9 cellular contexts compared by ENCODE assay signal in the genomic region with DNA sequence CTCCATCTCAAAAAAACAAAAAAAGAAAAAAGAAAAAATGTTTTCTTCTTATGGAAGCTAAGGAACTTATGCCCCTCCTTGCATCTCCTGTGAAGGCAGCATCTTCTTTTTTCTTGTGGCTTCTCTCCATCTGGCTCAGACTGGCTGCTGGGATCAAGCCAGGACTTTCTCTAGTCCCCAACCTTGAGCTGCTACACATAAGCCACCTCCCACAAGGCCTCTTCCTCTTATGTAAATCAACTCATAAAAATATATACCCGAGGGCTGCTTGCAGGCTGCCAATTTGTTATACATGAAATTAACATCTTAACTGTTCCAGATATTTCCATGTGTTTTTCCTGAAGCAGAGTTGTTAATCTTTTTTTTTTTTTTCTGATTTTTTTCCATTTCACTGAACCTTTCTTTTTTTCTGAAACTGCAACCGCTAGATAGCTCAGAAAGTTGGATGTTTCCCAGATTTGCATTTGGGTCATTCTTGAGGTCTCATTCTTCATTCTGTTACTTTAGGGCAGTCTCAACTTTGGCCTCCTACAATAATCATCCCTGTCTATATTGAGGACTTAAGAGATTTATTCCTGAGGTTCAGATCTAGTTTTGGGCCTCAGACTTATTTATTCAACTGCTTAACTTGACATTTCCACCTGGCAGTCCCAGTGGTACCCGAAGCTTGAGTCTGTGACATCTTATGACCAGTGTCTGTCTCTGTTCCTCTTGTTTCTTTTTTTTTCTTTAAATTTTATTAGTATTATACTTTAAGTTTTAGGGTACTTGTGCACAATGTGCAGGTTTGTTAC. TPM values are rescaled to one million over a fixed set of nuclear protein-coding genes. Genes with fewer than 3 reads are reported as not detected.
DNase-seq lines count a peak whose midpoint lies in the region; ATAC-seq, FAIRE-seq and TF ChIP-seq lines count a peak whose summit lies in the region.
"Had no signal": no experiment of that assay in that cellular context is flagged by ENCODE, and none has a peak within 500 bp of the region (broad histone marks: within the 10 kb centered on the region; RNA-seq: fewer than 3 reads in every experiment).

No MANE protein-coding gene starts in this region.

- CTCF ChIA-PET in endothelial cell of umbilical vein (lab: Charles Lee) = no interaction called here

- DNase-seq in ELR (ENCODE audit: low read depth) = peak; percentile 24
- DNase-seq in Karpas-422 = peak; percentile 71
- peak; percentile 45 for DNase-seq in endothelial cell of umbilical vein (ENCODE audit: low read depth, low spot score)
- peak; percentile 92 for DNase-seq in testis
- no peak for DNase-seq in SHP77 (lab: John Stamatoyannopoulos, UW)
- no peak for DNase-seq in NCI-H1092 treated with DMSO at 0.1 percent for 48 hours (lab: John Stamatoyannopoulos, UW)
- no peak for DNase-seq in urothelium cell line (ENCODE audit: low spot score)

- TF ChIP-seq POLR2A in endothelial cell of umbilical vein (IDR thresholded peaks at IDR 0.05; ENCODE audit: low read depth, low read length) (no peak), testis (IDR thresholded peaks at IDR 0.05) (no peak)

- no peaks in the 10 kb centered on the region for H3K9me1 ChIP-seq in endothelial cell of umbilical vein (replicated peaks; ENCODE audit: control insufficient read depth, extremely low read depth, insufficient read depth, low read length)

- WGBS in testis, 2 donors = 27 to 47% methylated on average over 3 of the region's 3 CpGs

- no peak overlapping the region for H2AFZ ChIP-seq in Karpas-422 (ENCODE audit: low read length)
- H2AFZ ChIP-seq in endothelial cell of umbilical vein (ENCODE audit: low read depth, low read length) = no peak overlapping the region

- H3K9ac ChIP-seq in Karpas-422 (ENCODE audit: low read length) (peak overlapping the region; percentile 61), endothelial cell of umbilical vein (replicated peaks; ENCODE audit: extremely low read depth, insufficient read depth, low read length) (no peak overlapping the region)

- H3K4me3 ChIP-seq in Karpas-422 (ENCODE audit: low read length) (peak overlapping the region; percentile 47), endothelial cell of umbilical vein (replicated peaks in 1 of 3; ENCODE audit: insufficient read depth in 1 of 3, low read depth in 1 of 3, low read length in 3 of 3) (no peak overlapping the region), testis (no peak overlapping the region)
- H3K4me3 ChIP-seq: cardiac muscle cell had no signal

- H3K27ac ChIP-seq in Karpas-422 (ENCODE audit: low read length) (peak overlapping the region; percentile 94), endothelial cell of umbilical vein (ENCODE audit: insufficient read depth, low read depth, low read length) (no peak overlapping the region), testis (peak overlapping the region; percentile 31 to 80)
- H3K27ac ChIP-seq: cardiac muscle cell had no signal

- H3K9me3 ChIP-seq in Karpas-422 (ENCODE audit: low read length) (no peaks in the 10 kb centered on the region), endothelial cell of umbilical vein (replicated peaks; ENCODE audit: control insufficient read depth, insufficient read depth, low read length) (no peaks in the 10 kb centered on the region), testis (no peaks in the 10 kb centered on the region)

- TF ChIP-seq CTCF in endothelial cell of umbilical vein (IDR thresholded peaks at IDR 0.05; ENCODE audit: extremely low read depth in 1 of 2, insufficient read depth in 1 of 2, low read depth in 1 of 2, low read length in 2 of 2) = no peak
- no peak for TF ChIP-seq CTCF in testis (IDR thresholded peaks at IDR 0.05)

- no peaks in the 10 kb centered on the region for H3K9me2 ChIP-seq in Karpas-422 (replicated peaks; ENCODE audit: insufficient read depth, low read length)

- H3K4me1 ChIP-seq in Karpas-422 (ENCODE audit: low read length) = peaks cover 62% of the 10 kb centered on the region
- peaks cover 1% of the 10 kb centered on the region for H3K4me1 ChIP-seq in endothelial cell of umbilical vein (ENCODE audit: control insufficient read depth, extremely low read depth, insufficient read depth, low read length)
- peaks cover 39% of the 10 kb centered on the region for H3K4me1 ChIP-seq in testis

- no peaks in the 10 kb centered on the region for H3K27me3 ChIP-seq in Karpas-422 (ENCODE audit: low read length)
- H3K27me3 ChIP-seq in endothelial cell of umbilical vein (ENCODE audit: control insufficient read depth in 2 of 2, insufficient read depth in 2 of 2, low read length in 2 of 2) = no peaks in the 10 kb centered on the region
- no peaks in the 10 kb centered on the region for H3K27me3 ChIP-seq in testis
- H3K27me3 ChIP-seq: cardiac muscle cell had no signal

- FAIRE-seq in endothelial cell of umbilical vein (lab: Jason Lieb, UNC) = no peak
- FAIRE-seq in urothelium cell line (lab: Jason Lieb, UNC) = no peak

- POLR2A ChIA-PET in endothelial cell of umbilical vein (lab: Charles Lee) = no interaction called here

- H3K4me2 ChIP-seq in Karpas-422 (ENCODE audit: low read depth, low read length, poor library complexity, severe bottlenecking) = peak overlapping the region; percentile 75
- H3K4me2 ChIP-seq in endothelial cell of umbilical vein (ENCODE audit: insufficient read depth, low read length) = no peak overlapping the region

- intact Hi-C loops in endothelial cell of umbilical vein (cut with micrococcal nuclease) = no loop called here
- intact Hi-C loops in testis (cut with DNase I; ENCODE audit: low total_unique reads) = no loop called here

- H4K20me1 ChIP-seq in Karpas-422 (ENCODE audit: insufficient read depth, low read depth, low read length) (no peaks in the 10 kb centered on the region), endothelial cell of umbilical vein (replicated peaks; ENCODE audit: control insufficient read depth, extremely low read depth, insufficient read depth, low read length) (no peaks in the 10 kb centered on the region)

- ATAC-seq in GM21526 (IDR thresholded peaks at IDR 0.05; ENCODE audit: low FRiP score, unreplicated experiment) = peak; percentile 67

- no peaks in the 10 kb centered on the region for H3K36me3 ChIP-seq in Karpas-422 (ENCODE audit: insufficient read depth, low read length)
- H3K36me3 ChIP-seq in endothelial cell of umbilical vein (ENCODE audit: control insufficient read depth in 2 of 2, extremely low read depth in 1 of 2, insufficient read depth in 2 of 2, low read length in 2 of 2) = no peaks in the 10 kb centered on the region
- no peaks in the 10 kb centered on the region for H3K36me3 ChIP-seq in testis (ENCODE audit: low read depth, missing control alignments)
- H3K36me3 ChIP-seq: cardiac muscle cell had no signal

- dilution Hi-C loops in endothelial cell of umbilical vein (cut with MboI; ENCODE audit: extremely low pct_ligation_motif_present, low sequenced_read_pairs) = no loop called here

- BruUV-seq in endothelial cell of umbilical vein (replicated peaks; lab: Mats Ljungman, UMichigan) = no TSS peak

- H3K79me2 ChIP-seq in Karpas-422 (ENCODE audit: low read length) (peaks cover 93% of the 10 kb centered on the region), endothelial cell of umbilical vein (ENCODE audit: control insufficient read depth, insufficient read depth, low read length) (peaks cover 37% of the 10 kb centered on the region)

TF ChIP-seq in endothelial cell of umbilical vein, 7 proteins besides CTCF, POLR2A, EP300 and RAD21:
- no peak for TF ChIP-seq FOS (IDR thresholded peaks at IDR 0.05; ENCODE audit: borderline replicate concordance, insufficient read depth, low read length)
- no peak for TF ChIP-seq EZH2 (IDR thresholded peaks at IDR 0.05; ENCODE audit: borderline replicate concordance, low read depth, low read length, severe bottlenecking)
- no peak for TF ChIP-seq POLR2AphosphoS5 (IDR thresholded peaks at IDR 0.05; ENCODE audit: insufficient read depth, low read depth, low read length)
- no peak for TF ChIP-seq JUN (IDR thresholded peaks at IDR 0.05; ENCODE audit: borderline replicate concordance, insufficient read depth, insufficient read length, low read depth)
- TF ChIP-seq MYC (IDR thresholded peaks at IDR 0.05; ENCODE audit: low read depth, low read length) = no peak
- TF ChIP-seq GATA2 (IDR thresholded peaks at IDR 0.05; ENCODE audit: insufficient read depth, insufficient read length, low read depth, low read length) = no peak
- TF ChIP-seq MAX (IDR thresholded peaks at IDR 0.05; ENCODE audit: insufficient read depth, insufficient read length) = no peak

RNA-seq across cellular contexts. Expression of gene SNX25, which starts 10.3 kb away (rescaled TPM):
- 39.2 and 50.5 TPM in 2 replicates for total RNA-seq in Karpas-422 (2014; rRNA removed; shearing (Covaris generic); ENCODE audit: low replicate concordance)
- total RNA-seq in endothelial cell of umbilical vein = 16.1 and 20.2 TPM in 2 replicates
- 3.1 and 6.6 TPM in 2 replicates for polyA plus RNA-seq in endothelial cell of umbilical vein
- polyA plus RNA-seq in endothelial cell of umbilical vein (2011; cell fraction: cytosol; rRNA removed) = 7.5 and 8.8 TPM in 2 replicates
- polyA plus RNA-seq in endothelial cell of umbilical vein (2011; cell fraction: nucleus; rRNA removed) = 17.1 and 21.3 TPM in 2 replicates
- 10.2 and 12.2 TPM in 2 replicates for polyA plus RNA-seq in endothelial cell of umbilical vein (2012)
- 35.3 and 49.6 TPM in 2 replicates for polyA minus RNA-seq in endothelial cell of umbilical vein
- 11.9 TPM for polyA minus RNA-seq in endothelial cell of umbilical vein (2011; cell fraction: cytosol; rRNA and poly(A)+ RNA removed)
- polyA minus RNA-seq in endothelial cell of umbilical vein (2011; cell fraction: nucleus; rRNA and poly(A)+ RNA removed) = 31.6 and 43.4 TPM in 2 replicates
- 10 to 100 TPM; 45.0 to 50.5 TPM for total RNA-seq in testis
- 20.2 TPM for polyA plus RNA-seq in testis (ENCODE audit: insufficient read depth, low read depth, low replicate concordance)

RNA-seq across cellular contexts. Expression of gene CFAP97, which starts 15.9 kb away (rescaled TPM):
- 15.8 and 44.5 TPM in 2 replicates for total RNA-seq in Karpas-422 (2014; rRNA removed; shearing (Covaris generic); ENCODE audit: low replicate concordance)
- total RNA-seq in endothelial cell of umbilical vein = 17.6 and 22.4 TPM in 2 replicates
- polyA plus RNA-seq in endothelial cell of umbilical vein = 4.0 and 5.3 TPM in 2 replicates
- 7.4 and 8.2 TPM in 2 replicates for polyA plus RNA-seq in endothelial cell of umbilical vein (2011; cell fraction: cytosol; rRNA removed)
- polyA plus RNA-seq in endothelial cell of umbilical vein (2011; cell fraction: nucleus; rRNA removed) = 9.2 and 9.3 TPM in 2 replicates
- 19.8 and 21.8 TPM in 2 replicates for polyA plus RNA-seq in endothelial cell of umbilical vein (2012)
- 9.7 and 12.3 TPM in 2 replicates for polyA minus RNA-seq in endothelial cell of umbilical vein
- 10.4 TPM for polyA minus RNA-seq in endothelial cell of umbilical vein (2011; cell fraction: cytosol; rRNA and poly(A)+ RNA removed)
- polyA minus RNA-seq in endothelial cell of umbilical vein (2011; cell fraction: nucleus; rRNA and poly(A)+ RNA removed) = 9.0 and 11.2 TPM in 2 replicates
- 10 to 100 TPM; 49.4 to 54.5 TPM for total RNA-seq in testis
- polyA plus RNA-seq in testis (ENCODE audit: insufficient read depth, low read depth, low replicate concordance) = 59.7 TPM

Comparison
In these comparisons a context has a peak if more than half of its experiments do, and no peak if none do; other contexts are left out.
1. DNase-seq: peak in ELR (single experiment), Karpas-422 (single experiment), endothelial cell of umbilical vein (single experiment) and testis (single experiment); none in SHP77 (0 of 2), NCI-H1092 treated with DMSO at 0.1 percent for 48 hours (single experiment) and urothelium cell line (single experiment).